ENCODE assay signal across 22 cellular contexts in the genomic region with DNA sequence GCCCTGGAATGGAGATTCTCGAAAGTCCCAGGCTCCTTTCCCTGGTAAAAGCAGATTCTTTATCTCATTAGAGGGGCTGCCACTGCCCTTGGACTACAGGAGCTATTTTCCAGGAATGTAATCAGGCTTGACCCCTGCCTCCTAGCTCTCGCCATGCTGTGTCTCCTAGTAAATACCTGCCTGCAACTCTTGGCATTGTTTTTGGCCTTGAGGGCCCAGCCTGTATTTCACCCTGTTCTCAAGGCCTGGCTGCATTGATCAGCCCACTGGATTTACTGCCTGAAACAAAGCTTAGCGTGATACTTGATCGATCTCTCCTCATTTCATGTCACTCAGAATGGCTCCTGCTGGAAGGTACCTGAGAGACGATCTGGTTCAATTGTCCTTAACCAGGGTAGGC.
"Had no signal": no experiment of that assay in that cellular context is flagged by ENCODE, and none has a peak within 500 bp of the region (broad histone marks: within the 10 kb centered on the region; RNA-seq: fewer than 3 reads in every experiment).

No MANE protein-coding gene starts in this region.

- H3K4me1 ChIP-seq: SJCRH30 had no signal

- H3K36me3 ChIP-seq: brain microvascular endothelial cell, Peyer's patch, SJCRH30, WERI-Rb-1 had no signal

- DNase-seq: activated CD4-positive, alpha-beta memory T cell treated with anti-CD3 and anti-CD28 coated beads, Interleukin-2, amount 10 ng/mL, durations not matched to agents 7 days and 5 days; activated CD4-positive, alpha-beta T cell treated with anti-CD3 and anti-CD28 coated beads for 36 hours; activated CD4-positive, alpha-beta T cell treated with anti-CD3 and anti-CD28 coated beads, Interleukin-2, amount 50 U/mL, for 1 hour; activated gamma-delta T cell; activated naive CD4-positive, alpha-beta T cell treated with anti-CD3 and anti-CD28 coated beads for 36 hours; activated T-cell treated with anti-CD3 and anti-CD28 coated beads for 4 hours; activated T-cell treated with anti-CD3 and anti-CD28 coated beads, Interleukin-2, amount 50 U/mL, for 48 hours; amygdala; brain microvascular endothelial cell; caudate nucleus; Kasumi-1; NCI-H1105 treated with DMSO at 0.1 percent for 48 hours; NCI-H187; NCI-H2081; NCI-H510A treated with DMSO at 0.1 percent for 48 hours; Peyer's patch; Right ventricle myocardium superior; SJCRH30; SK-N-SH; T-helper 1 cell; WERI-Rb-1 had no signal

- H3K4me2 ChIP-seq: SK-N-SH had no signal

- H3K9me3 ChIP-seq: Peyer's patch, SJCRH30, SK-N-SH had no signal

- H3K4me3 ChIP-seq: Peyer's patch, SJCRH30 had no signal

- H3K27me3 ChIP-seq: brain microvascular endothelial cell, Peyer's patch had no signal

- H3K27ac ChIP-seq: brain microvascular endothelial cell, Peyer's patch, RWPE1, SJCRH30, WERI-Rb-1 had no signal

- H3K9ac ChIP-seq: SK-N-SH had no signal
